ENCODE assay signal across 1 cellular context in genomic region chr13:100594731-100595130, GRCh38.
A peak's percentile ranks its signal among the peaks of the same experiment; 100 is the strongest.
TF ChIP-seq lines count a peak whose summit lies in the region.

No MANE protein-coding gene starts in this region.

TF ChIP-seq in HepG2, 621 proteins besides CTCF, POLR2A, EP300 and RAD21:
- no peak for TF ChIP-seq ZHX2 (IDR thresholded peaks at IDR 0.05; ENCODE audit: low read depth)
- TF ChIP-seq ZHX2 (CRISPR knock-in tag; IDR thresholded peaks at IDR 0.05; ENCODE audit: borderline replicate concordance): no peak
- TF ChIP-seq, protein P1, sequence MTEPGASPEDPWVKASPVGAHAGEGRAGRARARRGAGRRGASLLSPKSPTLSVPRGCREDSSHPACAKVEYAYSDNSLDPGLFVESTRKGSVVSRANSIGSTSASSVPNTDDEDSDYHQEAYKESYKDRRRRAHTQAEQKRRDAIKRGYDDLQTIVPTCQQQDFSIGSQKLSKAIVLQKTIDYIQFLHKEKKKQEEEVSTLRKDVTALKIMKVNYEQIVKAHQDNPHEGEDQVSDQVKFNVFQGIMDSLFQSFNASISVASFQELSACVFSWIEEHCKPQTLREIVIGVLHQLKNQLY (CRISPR knock-in tag; IDR thresholded peaks at IDR 0.05): no peak
- peak; percentile 43; the same call in 1 of the 2 replicates for TF ChIP-seq STAG1 (CRISPR knock-in tag; IDR thresholded peaks at IDR 0.05)
- peak; percentile 32 for TF ChIP-seq SMC3 (IDR thresholded peaks at IDR 0.05; ENCODE audit: low read length)
- no peak for TF ChIP-seq ZNF777 (CRISPR knock-in tag; IDR thresholded peaks at IDR 0.05)
- no peak for TF ChIP-seq NR3C1 (CRISPR knock-in tag; IDR thresholded peaks at IDR 0.05)
- TF ChIP-seq ZSCAN20 (CRISPR knock-in tag; IDR thresholded peaks at IDR 0.05; ENCODE audit: borderline replicate concordance): no peak
- no peak for TF ChIP-seq ZNF12 (CRISPR knock-in tag; IDR thresholded peaks at IDR 0.05)
- no peak for TF ChIP-seq HOXA5 (CRISPR knock-in tag; IDR thresholded peaks at IDR 0.05)
TF ChIP-seq in HepG2: peak in this region for 2.
